Comparison of ENCODE assay signal across 8 cellular contexts in genomic region chr12:49055978-49056754, GRCh38. TPM values are rescaled to one million over a fixed set of nuclear protein-coding genes. Genes with fewer than 3 reads are reported as not detected.
DNase-seq lines count a peak whose midpoint lies in the region; ATAC-seq, FAIRE-seq and TF ChIP-seq lines count a peak whose summit lies in the region.

No MANE protein-coding gene starts in this region.

- H3K79me2 ChIP-seq in ACC112 (ENCODE audit: control insufficient read depth, insufficient read depth, low read length, unreplicated experiment): peaks cover 77% of the 10 kb centered on the region

- no peaks in the 10 kb centered on the region for H3K27me3 Mint-ChIP-seq in activated T-cell treated with anti-CD3 and anti-CD28 coated beads, Interleukin-2, amount 50 U/mL, for 24 hours
- H3K27me3 Mint-ChIP-seq in natural killer cell (ENCODE audit: low read depth in 2 of 2) (no peaks in the 10 kb centered on the region), type B pancreatic cell (no peaks in the 10 kb centered on the region)

- peak overlapping the region; percentile 98 for H3K4me3 Mint-ChIP-seq in activated T-cell treated with anti-CD3 and anti-CD28 coated beads, Interleukin-2, amount 50 U/mL, for 24 hours
- peak overlapping the region; percentile 91 for H3K4me3 Mint-ChIP-seq in natural killer cell
- peak overlapping the region; percentile 94 for H3K4me3 Mint-ChIP-seq in type B pancreatic cell

- H3K36me3 ChIP-seq in ACC112 (ENCODE audit: insufficient read depth, low read length): no peaks in the 10 kb centered on the region; the same call in 1 of the 2 replicates

- intact Hi-C loops in natural killer cell (cut with micrococcal nuclease): no loop called here

- TF ChIP-seq POLR2A in GM12892 (IDR thresholded peaks at IDR 0.05; ENCODE audit: low read depth, low read length): no peak

- peaks cover 31% of the 10 kb centered on the region for H3K4me1 ChIP-seq in ACC112 (ENCODE audit: control insufficient read depth, insufficient read depth, low read length, unreplicated experiment)

- no peak for TF ChIP-seq CTCF in natural killer cell (IDR thresholded peaks at IDR 0.05)
- no peak for TF ChIP-seq CTCF in type B pancreatic cell (conservative IDR thresholded peaks at IDR 0.05)

- peak overlapping the region; percentile 33; the same call in 1 of the 2 replicates for H3K27ac ChIP-seq in ACC112 (ENCODE audit: low read depth, low read length)

- peaks cover 87% of the 10 kb centered on the region for H3K36me3 Mint-ChIP-seq in activated T-cell treated with anti-CD3 and anti-CD28 coated beads, Interleukin-2, amount 50 U/mL, for 24 hours (ENCODE audit: low read depth)
- peaks cover 8% of the 10 kb centered on the region for H3K36me3 Mint-ChIP-seq in natural killer cell
- H3K36me3 Mint-ChIP-seq in type B pancreatic cell: peaks cover 22% of the 10 kb centered on the region

- ATAC-seq in HG02840 (IDR thresholded peaks at IDR 0.05; ENCODE audit: low FRiP score, unreplicated experiment) (peak; percentile 55), natural killer cell (peak; percentile 65 to 79 (median 67))

- no peak overlapping the region for H2AFZ ChIP-seq in ACC112 (ENCODE audit: low read length, unreplicated experiment)

- H3K4me1 Mint-ChIP-seq in activated T-cell treated with anti-CD3 and anti-CD28 coated beads, Interleukin-2, amount 50 U/mL, for 24 hours (ENCODE audit: low read depth): peaks cover 46% of the 10 kb centered on the region
- peaks cover 61 to 78% of the 10 kb centered on the region in 2 donors for H3K4me1 Mint-ChIP-seq in natural killer cell
- peaks cover 38% of the 10 kb centered on the region for H3K4me1 Mint-ChIP-seq in type B pancreatic cell (ENCODE audit: unreplicated experiment)

- H3K4me3 ChIP-seq in ACC112 (ENCODE audit: low read depth, low read length): peak overlapping the region; percentile 89

- DNase-seq in GM12892 (ENCODE audit: insufficient read length): peak; percentile 74
- DNase-seq in NOMO-1 treated with dmso at 0.1 percent for 144 hours (lab: John Stamatoyannopoulos, UW; ENCODE audit: unreplicated experiment): peak; percentile 73
- DNase-seq in activated T-cell treated with anti-CD3 and anti-CD28 coated beads, Interleukin-2, amount 50 U/mL, for 24 hours: no peak
- peak; percentile 69 for DNase-seq in fibroblast of peridontal ligament (ENCODE audit: extremely low read depth)
- no peak for DNase-seq in natural killer cell
- DNase-seq in type B pancreatic cell (ENCODE audit: extremely low spot score, unreplicated experiment): no peak

- no peaks in the 10 kb centered on the region for H3K9me3 Mint-ChIP-seq in activated T-cell treated with anti-CD3 and anti-CD28 coated beads, Interleukin-2, amount 50 U/mL, for 24 hours
- H3K9me3 Mint-ChIP-seq in natural killer cell (no peaks in the 10 kb centered on the region), type B pancreatic cell (no peaks in the 10 kb centered on the region)

- peak; percentile 98 for FAIRE-seq in GM12892 (lab: Jason Lieb, UNC)

- peak overlapping the region; percentile 94 for H3K27ac Mint-ChIP-seq in activated T-cell treated with anti-CD3 and anti-CD28 coated beads, Interleukin-2, amount 50 U/mL, for 24 hours
- H3K27ac Mint-ChIP-seq in natural killer cell: peak overlapping the region; percentile 81 to 85
- H3K27ac Mint-ChIP-seq in type B pancreatic cell: peak overlapping the region; percentile 92

- H3K27me3 ChIP-seq in ACC112 (ENCODE audit: insufficient read depth, low read length): no peaks in the 10 kb centered on the region

RNA-seq across cellular contexts. Expression of gene KMT2D, which starts 4.4 kb away (rescaled TPM):
- polyA plus RNA-seq in GM12892 (2012; ENCODE audit: missing spikeins): 15.8 TPM
- total RNA-seq in natural killer cell (100 to 1,000 TPM; 164 to 186 (median 182) TPM), type B pancreatic cell (ENCODE audit: low replicate concordance) (95.4 and 97.6 TPM in 2 replicates)

RNA-seq across cellular contexts. Expression of gene RHEBL1, which starts 13.6 kb away (rescaled TPM):
- 12.5 TPM for polyA plus RNA-seq in GM12892 (2012; ENCODE audit: missing spikeins)
- total RNA-seq in natural killer cell (10 to 100 TPM in 2 of 3 donors, 1 to 10 TPM in 1; 6.3 to 11.6 (median 11.1) TPM), type B pancreatic cell (ENCODE audit: low replicate concordance) (0.88 and 1.8 TPM in 2 replicates)

RNA-seq across cellular contexts. Expression of gene PRKAG1, which starts 37.6 kb away (rescaled TPM):
- polyA plus RNA-seq in GM12892 (2012; ENCODE audit: missing spikeins): 48.0 TPM
- total RNA-seq in natural killer cell (100 to 1,000 TPM in 1 of 3 donors, 10 to 100 TPM in 2; 76.4 to 100 (median 81.1) TPM), type B pancreatic cell (ENCODE audit: low replicate concordance) (58.7 and 66.3 TPM in 2 replicates)

RNA-seq across cellular contexts. Expression of gene DHH, which starts 38.4 kb away (rescaled TPM):
- not detected for polyA plus RNA-seq in GM12892 (2012; ENCODE audit: missing spikeins)
- total RNA-seq in natural killer cell (under 1 TPM; 0.39 to 0.80 (median 0.45) TPM), type B pancreatic cell (ENCODE audit: low replicate concordance) (0.56 TPM in 1 of 2 replicates, not detected in the other)

RNA-seq across cellular contexts. Expression of gene LMBR1L, which starts 54.5 kb away (rescaled TPM):
- polyA plus RNA-seq in GM12892 (2012; ENCODE audit: missing spikeins): 28.0 TPM
- 100 to 1,000 TPM; 262 to 294 (median 271) TPM for total RNA-seq in natural killer cell
- 101 and 105 TPM in 2 replicates for total RNA-seq in type B pancreatic cell (ENCODE audit: low replicate concordance)

Comparison
In these comparisons a context has a peak if more than half of its experiments do, and no peak if none do; other contexts are left out.
1. DNase-seq: peak in GM12892 (single experiment), NOMO-1 treated with dmso at 0.1 percent for 144 hours (single experiment) and fibroblast of peridontal ligament (single experiment); none in activated T-cell treated with anti-CD3 and anti-CD28 coated beads, Interleukin-2, amount 50 U/mL, for 24 hours (single experiment), natural killer cell (single experiment) and type B pancreatic cell (single experiment).
2. Peak in every context shown above with its lines, with median percentiles within 50 percentile points of each other: H3K27ac Mint-ChIP-seq and H3K4me3 Mint-ChIP-seq.